ENCODE assay signal across 8 cellular contexts in the genomic region with DNA sequence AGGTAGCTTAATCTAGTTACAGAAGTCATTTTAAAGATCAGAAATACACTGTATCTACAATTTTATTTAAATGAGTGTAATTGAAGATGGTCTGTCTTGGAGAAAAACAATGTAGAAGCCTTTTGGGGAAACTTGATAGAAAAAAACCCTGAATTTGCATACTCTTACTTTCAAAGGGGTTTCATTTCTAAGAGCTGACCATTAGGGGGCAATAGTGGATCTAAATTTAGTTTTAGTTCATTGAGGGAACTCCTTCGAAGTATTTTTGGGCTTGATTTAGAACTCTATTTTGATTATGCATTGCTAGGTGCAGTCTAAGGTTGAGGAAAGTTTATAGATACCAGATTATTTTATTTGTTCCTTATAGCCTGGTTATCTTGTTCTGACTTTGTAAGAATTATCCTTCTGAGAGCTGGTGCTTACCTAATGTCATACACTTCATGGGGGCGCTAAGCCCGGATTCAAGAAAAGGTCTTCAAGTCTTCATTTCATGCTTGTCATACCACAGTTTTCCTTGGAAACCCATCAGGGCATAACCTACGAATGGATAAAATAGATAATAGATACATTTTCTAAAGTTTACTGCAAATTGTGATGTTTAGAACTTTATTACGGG.
DNase-seq lines count a peak whose midpoint lies in the region; ATAC-seq, FAIRE-seq and TF ChIP-seq lines count a peak whose summit lies in the region.

No MANE protein-coding gene starts in this region.

- H3K27ac ChIP-seq in Karpas-422 (ENCODE audit: low read length) (no peak overlapping the region), RWPE1 (no peak overlapping the region)

- ATAC-seq in GM19351 (IDR thresholded peaks at IDR 0.05; ENCODE audit: unreplicated experiment) (peak; percentile 53), mucosa of descending colon (peak; percentile 39), GM21528 (IDR thresholded peaks at IDR 0.05; ENCODE audit: low FRiP score, unreplicated experiment) (no peak)

- CTCF ChIA-PET in RWPE1 (lab: Yijun Ruan, JAX), result interaction anchor here (0.5 to 2.9 kb wide), 21 partner anchors 9 to 422 kb away, joined by 3 to 24 read pairs (median 4); no protein-coding TSS in a partner anchor

- no peaks in the 10 kb centered on the region for H3K27me3 ChIP-seq in Karpas-422 (ENCODE audit: low read length)

- H3K4me3 Mint-ChIP-seq in endothelial cell (ENCODE audit: unreplicated experiment), result no peak overlapping the region

- H3K4me3 ChIP-seq in Karpas-422 (ENCODE audit: low read length) (no peak overlapping the region), mucosa of descending colon (no peak overlapping the region)

- H3K27ac Mint-ChIP-seq in endothelial cell (ENCODE audit: unreplicated experiment), result no peak overlapping the region

- peak; percentile 60 for TF ChIP-seq CTCF in D721Med (IDR thresholded peaks at IDR 0.05; ENCODE audit: insufficient read depth, missing control alignments)
- TF ChIP-seq CTCF in RWPE1 (conservative IDR thresholded peaks at IDR 0.05; ENCODE audit: low read depth), result peak; percentile 63
- TF ChIP-seq CTCF in endothelial cell (IDR thresholded peaks at IDR 0.05; ENCODE audit: unreplicated experiment), result peak; percentile 74
- TF ChIP-seq CTCF in mucosa of descending colon (IDR thresholded peaks at IDR 0.05), result no peak

- H3K9ac ChIP-seq in Karpas-422 (ENCODE audit: low read length), result no peak overlapping the region

- H4K20me1 ChIP-seq in Karpas-422 (ENCODE audit: insufficient read depth, low read depth, low read length), result peaks cover 5% of the 10 kb centered on the region; the same call in 1 of the 2 replicates

- H2AFZ ChIP-seq in Karpas-422 (ENCODE audit: low read length), result no peak overlapping the region

- no peak overlapping the region for H3K4me2 ChIP-seq in Karpas-422 (ENCODE audit: low read depth, low read length, poor library complexity, severe bottlenecking)

- H3K36me3 Mint-ChIP-seq in endothelial cell (ENCODE audit: low read depth, unreplicated experiment), result peaks cover under 1% of the 10 kb centered on the region

- no peaks in the 10 kb centered on the region for H3K36me3 ChIP-seq in Karpas-422 (ENCODE audit: insufficient read depth, low read length)
- H3K36me3 ChIP-seq in mucosa of descending colon (ENCODE audit: low read depth), result no peaks in the 10 kb centered on the region

- DNase-seq in D721Med (ENCODE audit: insufficient read length, low spot score), result no peak
- peak; percentile 91 for DNase-seq in Karpas-422
- DNase-seq in RWPE1 (ENCODE audit: low spot score), result peak; percentile 51
- DNase-seq in endothelial cell (ENCODE audit: low spot score), result no peak
- no peak for DNase-seq in mucosa of descending colon
- no peak for DNase-seq in epidermal melanocyte (ENCODE audit: insufficient read length, low spot score)

- H3K79me2 ChIP-seq in Karpas-422 (ENCODE audit: low read length), result no peaks in the 10 kb centered on the region

- H3K27me3 Mint-ChIP-seq in endothelial cell (ENCODE audit: unreplicated experiment), result peaks cover 3% of the 10 kb centered on the region

- no peaks in the 10 kb centered on the region for H3K9me2 ChIP-seq in Karpas-422 (replicated peaks; ENCODE audit: insufficient read depth, low read length)

- intact Hi-C loops in mucosa of descending colon (cut with DNase I, micrococcal nuclease), result loop anchor here (5.0 to 10.0 kb wide), 5 partner anchors 69 to 254 kb away; a partner anchor contains a TSS

- POLR2A ChIA-PET in RWPE1 (lab: Yijun Ruan, JAX; ENCODE audit: low non-redundant PET), result no interaction called here

- peaks cover 18% of the 10 kb centered on the region for H3K4me1 Mint-ChIP-seq in endothelial cell (ENCODE audit: unreplicated experiment)

- H3K9me3 Mint-ChIP-seq in endothelial cell (ENCODE audit: unreplicated experiment), result no peaks in the 10 kb centered on the region

- H3K4me1 ChIP-seq in Karpas-422 (ENCODE audit: low read length), result peaks cover 9% of the 10 kb centered on the region; the same call in 1 of the 2 replicates
- peaks cover 21% of the 10 kb centered on the region for H3K4me1 ChIP-seq in mucosa of descending colon (ENCODE audit: low read depth)

- H3K9me3 ChIP-seq in Karpas-422 (ENCODE audit: low read length), result no peaks in the 10 kb centered on the region
- H3K9me3 ChIP-seq in mucosa of descending colon, result no peaks in the 10 kb centered on the region

- no peak for FAIRE-seq in D721Med (lab: Jason Lieb, UNC)

Comparison
In these comparisons a context has a peak if more than half of its experiments do, and no peak if none do; other contexts are left out.
1. DNase-seq: peak in Karpas-422 (single experiment) and RWPE1 (single experiment); none in D721Med (single experiment), endothelial cell (single experiment), mucosa of descending colon (0 of 3) and epidermal melanocyte (single experiment).